In the genomic region with DNA sequence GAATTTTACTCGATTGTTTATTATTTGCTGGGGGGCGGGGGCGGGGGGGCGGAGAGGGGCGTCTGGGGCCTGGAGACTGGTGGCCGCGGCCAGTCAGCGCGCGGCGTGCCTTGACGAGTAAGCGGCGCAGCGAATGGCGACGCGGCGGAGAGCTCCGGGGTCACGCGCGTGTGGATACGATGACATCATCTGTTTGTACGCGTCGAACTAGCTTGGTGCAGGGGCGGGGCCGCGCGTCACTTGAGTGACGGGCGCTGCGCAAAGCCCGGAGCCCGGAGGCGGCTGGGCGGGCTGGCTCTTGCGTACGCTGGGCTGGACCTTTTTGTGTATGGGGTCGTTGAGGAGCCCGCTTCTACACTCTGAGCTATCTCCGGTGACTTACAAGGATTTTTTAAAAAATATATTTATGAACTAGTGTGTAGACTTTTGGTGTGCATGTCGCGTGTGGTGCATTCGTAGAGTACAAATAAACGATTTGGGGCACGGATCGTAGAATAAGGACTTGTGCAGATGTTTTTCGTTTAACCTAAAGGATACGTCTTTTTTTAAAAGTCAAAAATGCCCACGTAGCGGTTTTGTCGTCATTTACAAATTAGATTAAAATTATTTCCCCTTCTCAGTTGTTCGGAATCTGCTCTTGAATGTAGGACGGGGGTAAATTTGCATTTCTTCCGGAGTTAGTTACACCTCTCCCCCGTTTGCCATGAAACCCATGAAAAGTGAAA, we compare ENCODE assay signal across 8 cellular contexts. TPM values are rescaled to one million over a fixed set of nuclear protein-coding genes. Genes with fewer than 3 reads are reported as not detected.
A peak's percentile ranks its signal among the peaks of the same experiment; 100 is the strongest.
DNase-seq lines count a peak whose midpoint lies in the region; FAIRE-seq and TF ChIP-seq lines count a peak whose summit lies in the region.

No MANE protein-coding gene starts in this region.

- no peak overlapping the region for H3K14ac ChIP-seq in neuronal stem cell (ENCODE audit: low read length)

- H3K4me1 Mint-ChIP-seq in activated naive CD4-positive, alpha-beta T cell treated with anti-CD3 and anti-CD28 coated beads, Interleukin-2, amount 10 ng/mL, durations not matched to agents 7 days and 5 days, result peaks cover 25% of the 10 kb centered on the region

- H3K23ac ChIP-seq in neuronal stem cell (ENCODE audit: low read depth, low read length, poor library complexity), result peak overlapping the region; percentile 55

- no peaks in the 10 kb centered on the region for H3K4me1 ChIP-seq in ES-I3 (ENCODE audit: insufficient read depth, low read length)
- H3K4me1 ChIP-seq in neuronal stem cell (ENCODE audit: control insufficient read depth in 2 of 2, insufficient read depth in 1 of 2, low read depth in 1 of 2, low read length in 2 of 2), result peaks cover 0 to 17% of the 10 kb centered on the region in 2 donors

- peak overlapping the region; percentile 99 for H3K27ac Mint-ChIP-seq in activated naive CD4-positive, alpha-beta T cell treated with anti-CD3 and anti-CD28 coated beads, Interleukin-2, amount 10 ng/mL, durations not matched to agents 7 days and 5 days

- no peak for TF ChIP-seq CTCF in HFF-Myc (IDR thresholded peaks at IDR 0.05; ENCODE audit: low read depth, low read length, missing control alignments)

- WGBS in neuronal stem cell (ENCODE audit: extremely low coverage in 2 of 2, insufficient read length in 2 of 2, insufficient replicate concordance in 1 of 2), 2 donors, result no CpG with 5 or more reads among the region's 58 CpGs

- no peak overlapping the region for H4K91ac ChIP-seq in neuronal stem cell (ENCODE audit: low read depth, low read length, poor library complexity)

- no peak overlapping the region for H2BK12ac ChIP-seq in neuronal stem cell (ENCODE audit: low read length)

- H3K27me3 Mint-ChIP-seq in activated naive CD4-positive, alpha-beta T cell treated with anti-CD3 and anti-CD28 coated beads, Interleukin-2, amount 10 ng/mL, durations not matched to agents 7 days and 5 days, result peaks cover 56% of the 10 kb centered on the region

- peak overlapping the region; percentile 98 for H3K18ac ChIP-seq in neuronal stem cell (ENCODE audit: low read length)

- no peaks in the 10 kb centered on the region for H3K9me3 ChIP-seq in ES-I3 (ENCODE audit: control insufficient read depth, insufficient read depth, low read length)
- H3K9me3 ChIP-seq in neuronal stem cell (replicated peaks in 1 of 2; ENCODE audit: control insufficient read depth in 2 of 2, insufficient read depth in 1 of 2, low read depth in 1 of 2, low read length in 2 of 2), result peaks cover 0 to 10% of the 10 kb centered on the region in 2 donors

- peak overlapping the region; percentile 94 for H3K4me3 Mint-ChIP-seq in activated naive CD4-positive, alpha-beta T cell treated with anti-CD3 and anti-CD28 coated beads, Interleukin-2, amount 10 ng/mL, durations not matched to agents 7 days and 5 days

- peak overlapping the region; percentile 67 for H2BK120ac ChIP-seq in neuronal stem cell (ENCODE audit: low read depth, low read length)

- no peaks in the 10 kb centered on the region for H3K9me3 Mint-ChIP-seq in activated naive CD4-positive, alpha-beta T cell treated with anti-CD3 and anti-CD28 coated beads, Interleukin-2, amount 10 ng/mL, durations not matched to agents 7 days and 5 days

- peaks cover 9% of the 10 kb centered on the region for H3K79me1 ChIP-seq in neuronal stem cell (ENCODE audit: low read depth, low read length)

- H3K4ac ChIP-seq in neuronal stem cell (ENCODE audit: low read length), result peak overlapping the region; percentile 84

- H4K8ac ChIP-seq in neuronal stem cell (ENCODE audit: low read depth, low read length), result no peak overlapping the region

- H3K27ac ChIP-seq in neuronal stem cell (replicated peaks; ENCODE audit: low read length), result peak overlapping the region; percentile 99

- H2BK15ac ChIP-seq in neuronal stem cell (ENCODE audit: low read length), result no peak overlapping the region

- H2AFZ ChIP-seq in neuronal stem cell (ENCODE audit: low read length), result peak overlapping the region; percentile 90

- peaks cover 0 to 9% (median 0%) of the 10 kb centered on the region in 3 experiments for H3K27me3 ChIP-seq in neuronal stem cell (ENCODE audit: control insufficient read depth in 3 of 3, insufficient read depth in 3 of 3, low read depth in 1 of 3, low read length in 3 of 3)

- in situ Hi-C loops in SK-MEL-5 (cut with HindIII; ENCODE audit: low pct_unique_long_range_greater_than_20kb, low sequenced_read_pairs), result no loop called here

- H3K36me3 Mint-ChIP-seq in activated naive CD4-positive, alpha-beta T cell treated with anti-CD3 and anti-CD28 coated beads, Interleukin-2, amount 10 ng/mL, durations not matched to agents 7 days and 5 days, result peaks cover 16% of the 10 kb centered on the region

- peak overlapping the region; percentile 96 for H2BK5ac ChIP-seq in neuronal stem cell (ENCODE audit: low read length)

- H3K9ac ChIP-seq in ES-I3 (ENCODE audit: low read depth, low read length), result peak overlapping the region; percentile 72
- H3K9ac ChIP-seq in neuronal stem cell (ENCODE audit: low read depth, low read length, poor library complexity), result peak overlapping the region; percentile 97

- peak; percentile 96 for DNase-seq in HFF-Myc (ENCODE audit: extremely low read depth, low read depth)
- DNase-seq in NAMALWA (ENCODE audit: low spot score), result peak; percentile 98
- peak; percentile 97 for DNase-seq in SK-MEL-5 (ENCODE audit: low read depth, low spot score)
- peak; percentile 98 for DNase-seq in activated naive CD4-positive, alpha-beta T cell treated with anti-CD3 and anti-CD28 coated beads, Interleukin-2, amount 10 ng/mL, durations not matched to agents 7 days and 5 days
- peak; percentile 89 to 93 for DNase-seq in frontal cortex (ENCODE audit: low spot score in 2 of 2)
- peak; percentile 98 for DNase-seq in neuronal stem cell (ENCODE audit: low spot score)
- peak; percentile 98 for DNase-seq in stromal cell of bone marrow (ENCODE audit: low read depth)

- FAIRE-seq in frontal cortex (lab: Jason Lieb, UNC), result no peak

- H2AK5ac ChIP-seq in neuronal stem cell (ENCODE audit: low read depth, low read length), result no peak overlapping the region

- CTCF ChIA-PET in activated naive CD4-positive, alpha-beta T cell treated with anti-CD3 and anti-CD28 coated beads, Interleukin-2, amount 10 ng/mL, durations not matched to agents 7 days and 5 days (lab: Charles Lee), result interaction anchor here (1.2 kb wide), 1 partner anchor 239 kb away, joined by 4 read pairs; no protein-coding TSS in a partner anchor

- H3K4me2 ChIP-seq in neuronal stem cell (ENCODE audit: insufficient read depth, low read length, poor library complexity, severe bottlenecking), result peak overlapping the region; percentile 83

- H3K36me3 ChIP-seq in ES-I3 (ENCODE audit: insufficient read depth, low read length), result no peaks in the 10 kb centered on the region
- H3K36me3 ChIP-seq in neuronal stem cell (replicated peaks in 1 of 2; ENCODE audit: control insufficient read depth in 2 of 2, insufficient read depth in 2 of 2, low read length in 2 of 2), result peaks cover 0 to 11% of the 10 kb centered on the region in 2 donors

- H3K4me3 ChIP-seq in HFF-Myc (replicated peaks; ENCODE audit: low read depth, low read length) (peak overlapping the region; percentile 85), neuronal stem cell (ENCODE audit: low read length in 2 of 2) (peak overlapping the region; percentile 71 to 91)

RNA-seq across cellular contexts. Expression of a gene that starts 2.2 kb away (rescaled TPM):
- 12.7 and 13.3 TPM in 2 replicates for total RNA-seq in SK-MEL-5 (2014; rRNA removed; shearing (Covaris generic))
- 11.6 and 14.9 TPM in 2 replicates for polyA plus RNA-seq in SK-MEL-5 (2015; cell fraction: cytosol; rRNA removed)
- 4.5 and 5.4 TPM in 2 replicates for polyA plus RNA-seq in SK-MEL-5 (2015; cell fraction: nucleus; rRNA removed)
- 40.4 TPM for total RNA-seq in frontal cortex
- polyA plus RNA-seq in neuronal stem cell (2013, experiment 1 of 2), result 15.5 TPM
- 16.5 TPM for polyA plus RNA-seq in neuronal stem cell (2013, experiment 2 of 2)

Comparison
In these comparisons a context has a peak if more than half of its experiments do, and no peak if none do; other contexts are left out.
1. Peak in every context shown above with its lines: DNase-seq, H3K4me3 ChIP-seq and H3K27ac ChIP-seq.